30 cellular contexts compared by ENCODE assay signal in the genomic region with DNA sequence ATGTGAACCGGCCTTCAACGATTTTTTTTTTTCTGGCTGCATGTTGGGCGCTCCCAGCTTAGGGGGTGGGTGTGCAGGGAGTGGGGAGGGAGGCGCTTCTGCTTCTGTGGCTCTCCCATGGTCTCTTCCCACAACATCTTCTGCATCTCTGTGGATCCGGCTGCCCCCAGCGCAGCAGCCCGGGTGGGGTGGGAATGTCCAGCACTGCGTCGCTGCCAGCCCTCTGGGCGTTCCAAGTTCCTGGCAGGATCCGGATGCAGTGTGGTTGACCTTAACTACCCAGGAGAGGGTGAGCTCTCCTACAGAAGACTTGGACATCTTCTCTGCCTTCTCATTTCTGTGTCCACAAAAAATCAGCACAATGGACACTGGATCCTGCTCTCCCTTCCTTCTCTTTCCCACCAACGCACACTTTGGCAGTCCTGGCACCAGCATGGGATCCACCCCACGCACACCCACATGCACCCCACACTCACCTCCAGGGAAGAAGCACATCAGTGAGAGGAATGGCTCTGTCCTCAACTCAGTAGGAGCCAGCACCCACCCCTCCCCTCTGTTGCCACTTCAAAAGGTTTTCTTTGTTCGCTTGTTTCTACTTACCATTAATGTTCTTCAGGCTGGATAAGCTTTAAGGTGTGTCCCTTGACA.
DNase-seq lines count a peak whose midpoint lies in the region; ATAC-seq and TF ChIP-seq lines count a peak whose summit lies in the region.
"Had no signal": no experiment of that assay in that cellular context is flagged by ENCODE, and none has a peak within 500 bp of the region (broad histone marks: within the 10 kb centered on the region; RNA-seq: fewer than 3 reads in every experiment).

No MANE protein-coding gene starts in this region.

- no peak overlapping the region for H3K23ac ChIP-seq in neuronal stem cell (ENCODE audit: low read depth, low read length, poor library complexity)

- peak overlapping the region; percentile 82 for H3K18ac ChIP-seq in neuronal stem cell (ENCODE audit: low read length)

- TF ChIP-seq CTCF in brain microvascular endothelial cell (IDR thresholded peaks at IDR 0.05; ENCODE audit: low read depth, low read length, missing control alignments): no peak

- no peak for ATAC-seq in GM21529 (IDR thresholded peaks at IDR 0.05; ENCODE audit: unreplicated experiment)
- ATAC-seq: esophagus mucosa, lower lobe of right lung, mucosa of descending colon had no signal

- WGBS in neuronal stem cell (ENCODE audit: extremely low coverage in 2 of 2, insufficient read length in 2 of 2, insufficient replicate concordance in 1 of 2), 2 donors: no CpG with 5 or more reads among the region's 14 CpGs

- peak overlapping the region; percentile 84 for H2BK120ac ChIP-seq in neuronal stem cell (ENCODE audit: low read depth, low read length)

- H3K4me2 ChIP-seq in BLaER1 (peak overlapping the region; percentile 85), neuronal stem cell (ENCODE audit: insufficient read depth, low read length, poor library complexity, severe bottlenecking) (no peak overlapping the region)

- H3K36me3 ChIP-seq in BLaER1 (no peaks in the 10 kb centered on the region), brain microvascular endothelial cell (replicated peaks) (no peaks in the 10 kb centered on the region), neuronal stem cell (replicated peaks in 1 of 2; ENCODE audit: control insufficient read depth in 2 of 2, insufficient read depth in 2 of 2, low read length in 2 of 2) (no peaks in the 10 kb centered on the region)
- H3K36me3 ChIP-seq: BE2C, lower lobe of right lung, Peyer's patch, thoracic aorta, uterus had no signal

- H2AFZ ChIP-seq in neuronal stem cell (ENCODE audit: low read length): no peak overlapping the region

- peak overlapping the region; percentile 80 for H2BK12ac ChIP-seq in neuronal stem cell (ENCODE audit: low read length)

- peak; percentile 1 for DNase-seq in ELF-1 (ENCODE audit: low read depth, low spot score)
- DNase-seq in brain microvascular endothelial cell: no peak
- no peak for DNase-seq in neuronal stem cell (ENCODE audit: low spot score)
- DNase-seq in T-helper 9 cell: no peak
- DNase-seq in hippocampal formation (lab: John Stamatoyannopoulos, UW): no peak
- DNase-seq: activated CD4-positive, alpha-beta T cell treated with anti-CD3 and anti-CD28 coated beads for 4 hours; aorta; BE2C; central memory CD4-positive, alpha-beta T cell; EL; endodermal cell; foreskin fibroblast; KBM-7; kidney glomerular epithelial cell; lower lobe of right lung; mucosa of descending colon; NCI-H1105 treated with DMSO at 0.1 percent for 48 hours; NCI-H2107; NCI-H82; Peyer's patch; retina; stimulated activated CD4-positive, alpha-beta T cell treated with anti-CD3 and anti-CD28 coated beads, Interleukin-1b, Interleukin-23, amount 100 ng/mL, for 48 hours; SW 1271; T1000; uterus had no signal

- no peak overlapping the region for H3K14ac ChIP-seq in neuronal stem cell (ENCODE audit: low read length)

- H3K9me3 ChIP-seq in BLaER1 (no peaks in the 10 kb centered on the region), neuronal stem cell (replicated peaks in 1 of 2; ENCODE audit: control insufficient read depth in 2 of 2, insufficient read depth in 1 of 2, low read depth in 1 of 2, low read length in 2 of 2) (peaks cover 0 to 10% of the 10 kb centered on the region in 2 donors)
- H3K9me3 ChIP-seq: BE2C, lower lobe of right lung, mucosa of descending colon, Peyer's patch, thoracic aorta, uterus had no signal

- H3K4me1 ChIP-seq in BLaER1 (peaks cover 100% of the 10 kb centered on the region), neuronal stem cell (ENCODE audit: control insufficient read depth in 2 of 2, insufficient read depth in 1 of 2, low read depth in 1 of 2, low read length in 2 of 2) (peaks cover 40 to 43% of the 10 kb centered on the region in 2 donors)
- H3K4me1 ChIP-seq: BE2C, uterus had no signal

- no peak overlapping the region for H3K4ac ChIP-seq in neuronal stem cell (ENCODE audit: low read length)

- no peaks in the 10 kb centered on the region for H3K79me1 ChIP-seq in neuronal stem cell (ENCODE audit: low read depth, low read length)

- no peak overlapping the region for H4K8ac ChIP-seq in neuronal stem cell (ENCODE audit: low read depth, low read length)

- H4K91ac ChIP-seq in neuronal stem cell (ENCODE audit: low read depth, low read length, poor library complexity): peak overlapping the region; percentile 68

- H3K27ac ChIP-seq in BLaER1 (peak overlapping the region; percentile 88), brain microvascular endothelial cell (peak overlapping the region; percentile 94), neuronal stem cell (replicated peaks; ENCODE audit: low read length) (no peak overlapping the region)
- H3K27ac ChIP-seq: lower lobe of right lung, Peyer's patch, thoracic aorta, uterus, VCaP had no signal

- no peak overlapping the region for H3K4me3 ChIP-seq in BLaER1
- no peak overlapping the region for H3K4me3 ChIP-seq in brain microvascular endothelial cell (ENCODE audit: low read depth, low read length)
- H3K4me3 ChIP-seq in neuronal stem cell (ENCODE audit: low read length in 2 of 2): no peak overlapping the region
- H3K4me3 ChIP-seq: lower lobe of right lung, mucosa of descending colon, Peyer's patch, thoracic aorta, uterus had no signal

- H2AK5ac ChIP-seq in neuronal stem cell (ENCODE audit: low read depth, low read length): peak overlapping the region; percentile 92

- in situ Hi-C loops in brain microvascular endothelial cell (cut with HindIII; ENCODE audit: low pct_ligation_motif_present, low sequenced_read_pairs): no loop called here

- peak overlapping the region; percentile 88 for H2BK15ac ChIP-seq in neuronal stem cell (ENCODE audit: low read length)

- no peaks in the 10 kb centered on the region for H3K27me3 ChIP-seq in BLaER1
- H3K27me3 ChIP-seq in brain microvascular endothelial cell (replicated peaks): no peaks in the 10 kb centered on the region
- H3K27me3 ChIP-seq in neuronal stem cell (ENCODE audit: control insufficient read depth in 3 of 3, insufficient read depth in 3 of 3, low read depth in 1 of 3, low read length in 3 of 3): no peaks in the 10 kb centered on the region
- H3K27me3 ChIP-seq: Peyer's patch, uterus had no signal

- no peaks in the 10 kb centered on the region for H4K20me1 ChIP-seq in BLaER1

- H3K9ac ChIP-seq in BLaER1: no peak overlapping the region
- no peak overlapping the region for H3K9ac ChIP-seq in neuronal stem cell (ENCODE audit: low read depth, low read length, poor library complexity)

- H2BK5ac ChIP-seq in neuronal stem cell (ENCODE audit: low read length): peak overlapping the region; percentile 40
